8 cellular contexts compared by ENCODE assay signal in genomic region chr3:13073042-13073906, GRCh38. TPM values are rescaled to one million over a fixed set of nuclear protein-coding genes. Genes with fewer than 3 reads are reported as not detected.
DNase-seq lines count a peak whose midpoint lies in the region; ATAC-seq, FAIRE-seq and TF ChIP-seq lines count a peak whose summit lies in the region.

Gene IQSEC1 (minus strand): TSS chr3:13073429. CDS start chr3:13073014, 415 bp downstream.

- no peaks in the 10 kb centered on the region for H3K36me3 Mint-ChIP-seq in type B pancreatic cell

- H3K27me3 Mint-ChIP-seq in type B pancreatic cell: peaks cover 65% of the 10 kb centered on the region

- H3K4me1 ChIP-seq in NT2/D1 (ENCODE audit: insufficient read depth, insufficient read length): peaks cover 15% of the 10 kb centered on the region
- peaks cover 9 to 59% (median 33%) of the 10 kb centered on the region in 9 donors for H3K4me1 ChIP-seq in heart right ventricle
- peaks cover 14% of the 10 kb centered on the region for H3K4me1 ChIP-seq in psoas muscle

- WGBS in heart right ventricle, 2 donors: 4 to 6% methylated on average over 80 to 86 of the region's 86 CpGs
- WGBS in psoas muscle, 3 donors: 4 to 9% (median 7%) methylated on average over 65 to 86 of the region's 86 CpGs

- peak within 1 kb of the TSS; percentile 82 for H3K4me3 Mint-ChIP-seq in type B pancreatic cell

- no peaks in the 10 kb centered on the region for H3K9me3 Mint-ChIP-seq in type B pancreatic cell

- H3K27me3 ChIP-seq in NT2/D1 (ENCODE audit: insufficient read depth, insufficient read length): peaks cover 63% of the 10 kb centered on the region
- H3K27me3 ChIP-seq in heart right ventricle: peaks cover 0 to 35% (median 4%) of the 10 kb centered on the region in 7 donors
- H3K27me3 ChIP-seq in psoas muscle (ENCODE audit: insufficient read depth in 3 of 3, low read length in 2 of 3): peaks cover 0 to 27% (median 9%) of the 10 kb centered on the region in 3 donors

- ATAC-seq in HG02623 (IDR thresholded peaks at IDR 0.05; ENCODE audit: unreplicated experiment): peak; percentile 58
- peak in 6 of 8 donors; percentile 7 to 24 (median 20) for ATAC-seq in heart right ventricle
- ATAC-seq in psoas muscle: no peak

- no peak within 1 kb of the TSS for H3K27ac Mint-ChIP-seq in type B pancreatic cell

- H3K9me3 ChIP-seq in NT2/D1 (ENCODE audit: insufficient read depth, low read length) (0 out of 2 replicates have a peak, but pooled peaks cover 6% of the 10 kb centered on the region), heart right ventricle (no peaks in the 10 kb centered on the region), psoas muscle (no peaks in the 10 kb centered on the region)

- intact Hi-C loops in heart right ventricle (cut with DNase I): no loop called here
- intact Hi-C loops in psoas muscle (cut with DNase I): no loop called here

- H3K4me3 ChIP-seq in NT2/D1 (ENCODE audit: insufficient read length, low read depth) (peak within 1 kb of the TSS; percentile 3), heart right ventricle (peak within 1 kb of the TSS in 8 of 10 donors; percentile 10 to 45 (median 28)), psoas muscle (peak within 1 kb of the TSS; percentile 32)

- H3K36me3 ChIP-seq in NT2/D1 (ENCODE audit: insufficient read depth, insufficient read length, low read length) (no peaks in the 10 kb centered on the region), heart right ventricle (no peaks in the 10 kb centered on the region), psoas muscle (ENCODE audit: insufficient read depth in 1 of 2, low read depth in 1 of 2) (no peaks in the 10 kb centered on the region)

- TF ChIP-seq POLR2A in GM12891 (IDR thresholded peaks at IDR 0.05; ENCODE audit: low read depth, low read length): no peak

- DNase-seq in GM12891 (ENCODE audit: insufficient read length, low spot score): peak; percentile 86
- peak; percentile 55 for DNase-seq in NT2/D1 (ENCODE audit: low read depth, low spot score)
- peak in 3 of 4 experiments; percentile 24 to 56 (median 27) for DNase-seq in activated naive CD4-positive, alpha-beta T cell (lab: John Stamatoyannopoulos, UW)
- peak; percentile 40 to 69 for DNase-seq in heart right ventricle
- DNase-seq in psoas muscle: peak; percentile 68 to 76
- peak; percentile 76 for DNase-seq in type B pancreatic cell (ENCODE audit: extremely low spot score, unreplicated experiment)
- no peak for DNase-seq in kidney glomerular epithelial cell (lab: John Stamatoyannopoulos, UW)

- H3K4me1 Mint-ChIP-seq in type B pancreatic cell (ENCODE audit: unreplicated experiment): no peaks in the 10 kb centered on the region

- H3K27ac ChIP-seq in heart right ventricle (peak within 1 kb of the TSS in 4 of 10 donors; percentile 66 to 80 (median 74)), psoas muscle (no peak within 1 kb of the TSS)

- TF ChIP-seq CTCF in heart right ventricle (IDR thresholded peaks at IDR 0.05) (no peak), psoas muscle (IDR thresholded peaks at IDR 0.05) (no peak), type B pancreatic cell (conservative IDR thresholded peaks at IDR 0.05) (no peak)

- FAIRE-seq in GM12891 (lab: Jason Lieb, UNC): peak; percentile 96

- no peak within 1 kb of the TSS for H3K9ac ChIP-seq in NT2/D1 (ENCODE audit: insufficient read length, low read depth)

TF ChIP-seq in GM12891, 5 proteins besides CTCF, POLR2A, EP300 and RAD21:
- TF ChIP-seq SPI1 (IDR thresholded peaks at IDR 0.05; ENCODE audit: low read depth, low read length): no peak
- TF ChIP-seq PAX5 (IDR thresholded peaks at IDR 0.05; ENCODE audit: insufficient read depth, low read length, severe bottlenecking): no peak
- TF ChIP-seq POU2F2 (IDR thresholded peaks at IDR 0.05; ENCODE audit: low read depth, low read length): no peak
- no peak for TF ChIP-seq POLR2AphosphoS5 (IDR thresholded peaks at IDR 0.05; ENCODE audit: low read depth, low read length)
- no peak for TF ChIP-seq TAF1 (IDR thresholded peaks at IDR 0.05; ENCODE audit: low read depth, low read length)
TF ChIP-seq in GM12891: peak in this region for 0.

RNA-seq across cellular contexts. Expression of gene IQSEC1, which starts in this region (rescaled TPM):
- polyA plus RNA-seq in GM12891 (2012; ENCODE audit: low read depth, missing spikeins): 18.2 TPM
- total RNA-seq in heart right ventricle (10 to 100 TPM; 55.9 to 73.9 (median 60.7) TPM), psoas muscle (10 to 100 TPM; 28.0 to 45.4 (median 33.9) TPM), type B pancreatic cell (ENCODE audit: low replicate concordance) (28.5 and 33.1 TPM in 2 replicates)
- polyA plus RNA-seq in heart right ventricle (10 to 100 TPM; 13.1 to 29.7 TPM), psoas muscle (10 to 100 TPM in 2 of 3 donors, 1 to 10 TPM in 1; 8.6 to 22.0 (median 10.8) TPM)

Comparison
In these comparisons a context has a peak if more than half of its experiments do, and no peak if none do; other contexts are left out.
1. ATAC-seq: peak in HG02623 (single experiment) and heart right ventricle (6 of 8); none in psoas muscle (0 of 4).
2. Peak in every context shown above with its lines, with median percentiles within 50 percentile points of each other: H3K4me3 ChIP-seq.